In the genomic region with DNA sequence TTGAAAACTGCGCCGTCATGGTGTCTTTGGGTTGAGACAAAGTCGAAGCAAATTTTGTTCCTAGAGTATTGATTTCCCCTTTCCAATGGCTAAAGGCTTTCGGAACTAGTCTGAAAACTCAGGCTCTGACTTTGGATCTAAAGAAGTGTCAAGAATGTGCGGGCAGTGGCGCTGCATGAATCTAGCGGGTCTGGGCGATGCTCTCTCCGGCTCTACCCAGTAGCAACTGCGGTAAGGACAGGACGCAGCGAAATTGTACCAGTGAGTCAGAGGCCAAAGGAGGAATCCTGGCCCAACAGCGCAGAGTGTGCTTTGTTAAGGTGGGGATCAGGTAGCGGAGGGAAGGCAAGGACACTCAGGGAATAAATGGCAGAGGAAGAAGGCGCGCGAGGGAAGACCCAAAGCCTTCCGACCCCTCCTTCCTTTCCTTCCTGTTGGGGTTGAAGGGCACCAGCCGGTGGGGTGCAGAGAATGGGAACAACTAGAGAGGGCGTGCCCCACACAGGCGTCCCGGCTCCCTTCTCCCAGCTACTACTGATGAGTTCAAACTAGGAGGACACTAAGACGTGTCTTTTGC, we compare ENCODE assay signal across 29 cellular contexts. TPM values are rescaled to one million over a fixed set of nuclear protein-coding genes. Genes with fewer than 3 reads are reported as not detected.
DNase-seq lines count a peak whose midpoint lies in the region; ATAC-seq, FAIRE-seq and TF ChIP-seq lines count a peak whose summit lies in the region.
"Had no signal": no experiment of that assay in that cellular context is flagged by ENCODE, and none has a peak within 500 bp of the region (broad histone marks: within the 10 kb centered on the region; RNA-seq: fewer than 3 reads in every experiment).

No MANE protein-coding gene starts in this region.

- H3K4me2 ChIP-seq in GM12878 (ENCODE audit: control insufficient read depth, insufficient read depth), result no peak overlapping the region
- no peak overlapping the region for H3K4me2 ChIP-seq in endothelial cell of umbilical vein (ENCODE audit: insufficient read depth, low read length)
- H3K4me2 ChIP-seq in neural progenitor cell, result no peak overlapping the region
- H3K4me2 ChIP-seq: PC-9 had no signal

- no peak overlapping the region for H3K27ac Mint-ChIP-seq in neural progenitor cell
- H3K27ac Mint-ChIP-seq: B cell; CD8-positive, alpha-beta T cell; IgD-negative memory B cell had no signal

- FAIRE-seq in GM12878 (lab: Jason Lieb, UNC) (no peak), endothelial cell of umbilical vein (lab: Jason Lieb, UNC) (no peak)
- FAIRE-seq: GM12891 had no signal

- H3F3A ChIP-seq in neural progenitor cell (ENCODE audit: low read depth), result no peaks in the 10 kb centered on the region

- H3K9me1 ChIP-seq in endothelial cell of umbilical vein (replicated peaks; ENCODE audit: control insufficient read depth, extremely low read depth, insufficient read depth, low read length), result no peaks in the 10 kb centered on the region

- DNase-seq in GM12878 (ENCODE audit: low read depth, low spot score) (no peak), endothelial cell of umbilical vein (ENCODE audit: low read depth, low spot score) (no peak), left lobe of liver (ENCODE audit: low spot score) (peak; percentile 8), DMS114 treated with DMSO at 0.1 percent for 48 hours (lab: John Stamatoyannopoulos, UW; ENCODE audit: unreplicated experiment) (no peak), NCI-H1930 (lab: John Stamatoyannopoulos, UW) (no peak), heart left ventricle (no peak), neural progenitor cell (ENCODE audit: low spot score) (no peak)
- DNase-seq: Caco-2; CD8-positive, alpha-beta T cell; DMS79; EL; GDM1; GOT3; HCEC 1CT; Kasumi-1; NCI-H1105 treated with DMSO at 0.1 percent for 48 hours; NCI-H146; NCI-H2029; NCI-H446; NCI-H526; NCI-H82; PC-9 had no signal

- TF ChIP-seq CTCF in GM12878 (IDR thresholded peaks at IDR 0.05 in 2 of 3, conservative IDR thresholded peaks at IDR 0.05 in 1 of 3; ENCODE audit: control insufficient read depth in 2 of 3, extremely low read depth in 1 of 3, insufficient read depth in 1 of 3, low read depth in 3 of 3, low read length in 3 of 3) (no peak), endothelial cell of umbilical vein (IDR thresholded peaks at IDR 0.05; ENCODE audit: extremely low read depth in 1 of 2, insufficient read depth in 1 of 2, low read depth in 1 of 2, low read length in 2 of 2) (no peak), heart left ventricle (IDR thresholded peaks at IDR 0.05) (no peak), neural progenitor cell (IDR thresholded peaks at IDR 0.05) (no peak)

- ATAC-seq in GM12878 (no peak), left lobe of liver (no peak), heart left ventricle (no peak)
- ATAC-seq: CD8-positive, alpha-beta T cell; Right ventricle myocardium inferior had no signal

- H4K20me1 ChIP-seq in GM12878 (ENCODE audit: control insufficient read depth, insufficient read depth) (no peaks in the 10 kb centered on the region), endothelial cell of umbilical vein (replicated peaks; ENCODE audit: control insufficient read depth, extremely low read depth, insufficient read depth, low read length) (no peaks in the 10 kb centered on the region), neural progenitor cell (ENCODE audit: low read depth) (no peaks in the 10 kb centered on the region)

- CTCF ChIA-PET in GM12878 (lab: Yijun Ruan, JAX) (interaction anchor here (0.9 to 8.7 kb wide), 5 partner anchors 19 to 105 kb away, joined by 3 to 117 read pairs (median 6); no protein-coding TSS in a partner anchor), endothelial cell of umbilical vein (lab: Charles Lee) (interaction anchor here (1.4 to 3.1 kb wide), 2 partner anchors 18 to 53 kb away, joined by 3 to 19 read pairs; no protein-coding TSS in a partner anchor)

- peaks cover 33% of the 10 kb centered on the region for H3K27me3 Mint-ChIP-seq in neural progenitor cell (ENCODE audit: insufficient read depth, low read depth)
- H3K27me3 Mint-ChIP-seq: B cell had no signal

- BruUV-seq in GM12878 (replicated peaks; lab: Mats Ljungman, UMichigan) (no TSS peak), endothelial cell of umbilical vein (replicated peaks; lab: Mats Ljungman, UMichigan) (no TSS peak)

- H2AFZ ChIP-seq in GM12878 (ENCODE audit: control insufficient read depth, low read depth, low read length) (no peak overlapping the region), endothelial cell of umbilical vein (ENCODE audit: low read depth, low read length) (no peak overlapping the region), neural progenitor cell (replicated peaks) (no peak overlapping the region)
- H2AFZ ChIP-seq: PC-9 had no signal

- H3K9me3 ChIP-seq in GM12878 (replicated peaks; ENCODE audit: control insufficient read depth, insufficient read depth, low read length), result no peaks in the 10 kb centered on the region
- H3K9me3 ChIP-seq in endothelial cell of umbilical vein (replicated peaks; ENCODE audit: control insufficient read depth, insufficient read depth, low read length), result no peaks in the 10 kb centered on the region
- no peaks in the 10 kb centered on the region for H3K9me3 ChIP-seq in heart left ventricle
- no peaks in the 10 kb centered on the region for H3K9me3 ChIP-seq in neural progenitor cell (ENCODE audit: low read depth)
- H3K9me3 ChIP-seq: Caco-2, SJSA1 had no signal

- RAD21 ChIA-PET in GM12878 (lab: Charles Lee; ENCODE audit: unreplicated experiment), result no interaction called here

- 95% methylated on average over 23 of the region's 23 CpGs for WGBS in GM12878 (ENCODE audit: insufficient coverage, insufficient replicate concordance, low lambda C conversion rate, missing lambda C conversion rate)
- 70 to 79% (median 74%) methylated on average over 23 of the region's 23 CpGs for WGBS in heart left ventricle, 4 donors

- H3K27me3 ChIP-seq in GM12878 (replicated peaks in 1 of 2; ENCODE audit: control insufficient read depth in 2 of 2, insufficient read depth in 2 of 2, low read length in 1 of 2) (no peaks in the 10 kb centered on the region), endothelial cell of umbilical vein (ENCODE audit: control insufficient read depth in 2 of 2, insufficient read depth in 2 of 2, low read length in 2 of 2) (peaks cover 8 to 26% of the 10 kb centered on the region in 2 experiments), heart left ventricle (no peaks in the 10 kb centered on the region), neural progenitor cell (peaks cover 49% of the 10 kb centered on the region)
- H3K27me3 ChIP-seq: SJSA1 had no signal

- no peak overlapping the region for H3K9ac ChIP-seq in GM12878 (ENCODE audit: control insufficient read depth, insufficient read depth, low read length)
- H3K9ac ChIP-seq in endothelial cell of umbilical vein (replicated peaks; ENCODE audit: extremely low read depth, insufficient read depth, low read length), result no peak overlapping the region
- no peak overlapping the region for H3K9ac ChIP-seq in neural progenitor cell

- H3K27ac ChIP-seq in GM12878 (ENCODE audit: control insufficient read depth, insufficient read depth), result no peak overlapping the region
- H3K27ac ChIP-seq in endothelial cell of umbilical vein (ENCODE audit: insufficient read depth, low read depth, low read length), result no peak overlapping the region
- no peak overlapping the region for H3K27ac ChIP-seq in heart left ventricle
- H3K27ac ChIP-seq in neural progenitor cell, result no peak overlapping the region
- H3K27ac ChIP-seq: C4-2B, HL-60, PC-9, SJSA1 had no signal

- no peak for TF ChIP-seq RAD21 in GM12878 (IDR thresholded peaks at IDR 0.05; ENCODE audit: insufficient read depth, low read depth, low read length)

- H3K4me3 ChIP-seq in GM12878 (no peak overlapping the region), endothelial cell of umbilical vein (replicated peaks in 1 of 3; ENCODE audit: insufficient read depth in 1 of 3, low read depth in 1 of 3, low read length in 3 of 3) (no peak overlapping the region), heart left ventricle (no peak overlapping the region), neural progenitor cell (no peak overlapping the region)
- H3K4me3 ChIP-seq: PC-9, SJSA1 had no signal

- in situ Hi-C loops in GM12878 (cut with MboI), result no loop called here

- intact Hi-C loops in GM12878 (cut with micrococcal nuclease; ENCODE audit: unreplicated experiment) (loop anchor here (10.0 kb wide), 1 partner anchor 101 kb away; a partner anchor contains a TSS), endothelial cell of umbilical vein (cut with micrococcal nuclease) (no loop called here), heart left ventricle (cut with DNase I) (loop anchor here in 4 of 10 donors (5.0 to 10.0 kb wide), 4 partner anchors 48 to 82 kb away; no protein-coding TSS in a partner anchor)

- TF ChIP-seq POLR2A in GM12878 (IDR thresholded peaks at IDR 0.05; ENCODE audit: low read depth, low read length), result no peak
- TF ChIP-seq POLR2A in endothelial cell of umbilical vein (IDR thresholded peaks at IDR 0.05; ENCODE audit: low read depth, low read length), result no peak
- TF ChIP-seq POLR2A in heart left ventricle (IDR thresholded peaks at IDR 0.05), result no peak

- H3K36me3 Mint-ChIP-seq in neural progenitor cell, result no peaks in the 10 kb centered on the region
- H3K36me3 Mint-ChIP-seq: IgD-negative memory B cell had no signal

- H3K9me3 Mint-ChIP-seq in neural progenitor cell, result peaks cover 3% of the 10 kb centered on the region
- H3K9me3 Mint-ChIP-seq: CD8-positive, alpha-beta T cell; IgD-negative memory B cell had no signal

- H3K4me1 ChIP-seq in GM12878 (ENCODE audit: control insufficient read depth, insufficient read depth, low read length), result peaks cover 7% of the 10 kb centered on the region
- H3K4me1 ChIP-seq in endothelial cell of umbilical vein (ENCODE audit: control insufficient read depth, extremely low read depth, insufficient read depth, low read length), result peaks cover 14% of the 10 kb centered on the region
- H3K4me1 ChIP-seq in heart left ventricle, result peaks cover 0 to 18% (median 11%) of the 10 kb centered on the region in 12 donors
- H3K4me1 ChIP-seq in neural progenitor cell, result no peaks in the 10 kb centered on the region
- H3K4me1 ChIP-seq: Caco-2, SJSA1 had no signal

- no peak overlapping the region for H3K4me3 Mint-ChIP-seq in neural progenitor cell
- H3K4me3 Mint-ChIP-seq: B cell; CD8-positive, alpha-beta T cell had no signal

- no peaks in the 10 kb centered on the region for H3K36me3 ChIP-seq in GM12878 (ENCODE audit: control insufficient read depth in 2 of 2, insufficient read depth in 2 of 2, low read length in 1 of 2)
- no peaks in the 10 kb centered on the region for H3K36me3 ChIP-seq in endothelial cell of umbilical vein (ENCODE audit: control insufficient read depth in 2 of 2, extremely low read depth in 1 of 2, insufficient read depth in 2 of 2, low read length in 2 of 2)
- H3K36me3 ChIP-seq in heart left ventricle, result no peaks in the 10 kb centered on the region
- H3K36me3 ChIP-seq in neural progenitor cell, result no peaks in the 10 kb centered on the region
- H3K36me3 ChIP-seq: SJSA1 had no signal

- H3K4me1 Mint-ChIP-seq in neural progenitor cell, result peaks cover 23% of the 10 kb centered on the region

- H3K79me2 ChIP-seq in GM12878 (ENCODE audit: control insufficient read depth, insufficient read depth, low read length), result peaks cover 5% of the 10 kb centered on the region
- H3K79me2 ChIP-seq in endothelial cell of umbilical vein (ENCODE audit: control insufficient read depth, insufficient read depth, low read length), result peaks cover 1% of the 10 kb centered on the region
- H3K79me2 ChIP-seq in neural progenitor cell (ENCODE audit: low read depth), result no peaks in the 10 kb centered on the region

- dilution Hi-C loops in endothelial cell of umbilical vein (cut with MboI; ENCODE audit: extremely low pct_ligation_motif_present, low sequenced_read_pairs), result no loop called here

- TF ChIP-seq EP300 in GM12878 (IDR thresholded peaks at IDR 0.05; ENCODE audit: borderline replicate concordance in 1 of 2, control insufficient read depth in 1 of 2, low read depth in 2 of 2, low read length in 2 of 2), result no peak

- SMC1A ChIA-PET in GM12878 (lab: Charles Lee; ENCODE audit: uncharacterized antibody, unreplicated experiment), result interaction anchor here (0.6 to 1.1 kb wide), 4 partner anchors 12 to 369 kb away, joined by 3 to 5 read pairs (median 4); no protein-coding TSS in a partner anchor

- POLR2A ChIA-PET in GM12878 (lab: Charles Lee) (interaction anchor here (0.6 kb wide), 1 partner anchor 33 kb away, joined by 6 read pairs; no protein-coding TSS in a partner anchor), endothelial cell of umbilical vein (lab: Charles Lee) (no interaction called here)

RNA-seq across cellular contexts. Expression of a gene that starts 32.1 kb away (rescaled TPM):
- total RNA-seq in GM12878 (2013; cell fraction: nucleolus; rRNA removed), result 698 and 699 TPM in 2 replicates
- total RNA-seq in GM12878 (2014; rRNA removed), result 310 and 335 TPM in 2 replicates
- 147 and 149 TPM in 2 replicates for total RNA-seq in GM12878 (2014; rRNA removed; fragmentation: Illumina TruSeq; extraction: Trizol)
- total RNA-seq in GM12878 (2021), result 302 and 313 TPM in 2 replicates
- polyA plus RNA-seq in GM12878 (2011; ENCODE audit: low read depth), result 183 TPM
- polyA plus RNA-seq in GM12878 (2011; rRNA removed), result 174 and 276 TPM in 2 replicates
- polyA plus RNA-seq in GM12878 (2011; cell fraction: cytosol; rRNA removed), result 229 and 329 TPM in 2 replicates
- polyA plus RNA-seq in GM12878 (2011; cell fraction: nucleus; rRNA removed), result 1,246 and 1,757 TPM in 2 replicates
- 338 and 424 TPM in 2 replicates for polyA plus RNA-seq in GM12878 (2012)
- 29.4 and 87.6 TPM in 2 replicates for polyA plus RNA-seq in GM12878 (2014; fragmentation: Illumina TruSeq; extraction: Trizol)
- 100 to 1,000 TPM in 1 of 2 experiments, 10 to 100 TPM in 1; 30.1 to 107 TPM for polyA plus RNA-seq in GM12878 (2014; fragmentation: Nextera tagmentation; extraction: Ambion mirVana)
- polyA plus RNA-seq in GM12878 (2014; rRNA removed), result 342 and 354 TPM in 2 replicates
- 100 to 1,000 TPM; 120 to 143 TPM for polyA plus RNA-seq in GM12878 (2016; fragmentation: Nextera tagmentation; extraction: Ambion mirVana)
- polyA minus RNA-seq in GM12878 (2011; rRNA and poly(A)+ RNA removed), result 141 and 186 TPM in 2 replicates
- polyA minus RNA-seq in GM12878 (2011; cell fraction: cytosol; rRNA and poly(A)+ RNA removed), result 53.2 and 58.8 TPM in 2 replicates
- polyA minus RNA-seq in GM12878 (2011; cell fraction: nucleus; rRNA and poly(A)+ RNA removed), result 427 and 490 TPM in 2 replicates
- total RNA-seq in endothelial cell of umbilical vein, result 1.6 and 2.8 TPM in 2 replicates
- polyA plus RNA-seq in endothelial cell of umbilical vein, result 1.5 and 1.8 TPM in 2 replicates
- 0.63 and 0.95 TPM in 2 replicates for polyA plus RNA-seq in endothelial cell of umbilical vein (2011; cell fraction: cytosol; rRNA removed)
- polyA plus RNA-seq in endothelial cell of umbilical vein (2011; cell fraction: nucleus; rRNA removed), result 3.8 and 5.5 TPM in 2 replicates
- 1.1 and 1.7 TPM in 2 replicates for polyA plus RNA-seq in endothelial cell of umbilical vein (2012)
- polyA minus RNA-seq in endothelial cell of umbilical vein, result 2.4 and 4.2 TPM in 2 replicates
- not detected for polyA minus RNA-seq in endothelial cell of umbilical vein (2011; cell fraction: cytosol; rRNA and poly(A)+ RNA removed)
- polyA minus RNA-seq in endothelial cell of umbilical vein (2011; cell fraction: nucleus; rRNA and poly(A)+ RNA removed), result 0.43 and 2.3 TPM in 2 replicates
- total RNA-seq in left lobe of liver, result 30.6 TPM
- 100 to 1,000 TPM in 1 of 9 donors, 10 to 100 TPM in 8; 23.1 to 228 (median 34.7) TPM for total RNA-seq in heart left ventricle
- 10 to 100 TPM; 44.2 to 44.6 TPM for polyA plus RNA-seq in heart left ventricle
- 0.56 TPM in 1 of 2 replicates, not detected in the other for total RNA-seq in neural progenitor cell (ENCODE audit: low replicate concordance)
